In genomic region chr2:43218221-43218549, GRCh38 we compare ENCODE assay signal across 8 cellular contexts. TPM values are rescaled to one million over a fixed set of nuclear protein-coding genes. Genes with fewer than 3 reads are reported as not detected.
A peak's percentile ranks its signal among the peaks of the same experiment; 100 is the strongest.
DNase-seq lines count a peak whose midpoint lies in the region; ATAC-seq and TF ChIP-seq lines count a peak whose summit lies in the region.

No MANE protein-coding gene starts in this region.

- peaks cover 53 to 67% (median 59%) of the 10 kb centered on the region in 4 donors for H3K4me1 ChIP-seq in upper lobe of left lung

- H3K4me3 ChIP-seq in upper lobe of left lung: peak overlapping the region in 3 of 4 donors; percentile 35 to 85 (median 72)

- H3K27me3 ChIP-seq in upper lobe of left lung: no peaks in the 10 kb centered on the region

- no peak for TF ChIP-seq EP300 in upper lobe of left lung (IDR thresholded peaks at IDR 0.05)

- intact Hi-C loops in activated naive CD4-positive, alpha-beta T cell treated with anti-CD3 and anti-CD28 coated beads for 36 hours (cut with micrococcal nuclease): no loop called here

- DNase-seq in activated naive CD4-positive, alpha-beta T cell treated with anti-CD3 and anti-CD28 coated beads for 36 hours: no peak
- no peak for DNase-seq in activated naive CD4-positive, alpha-beta T cell (lab: John Stamatoyannopoulos, UW)
- no peak for DNase-seq in caudate nucleus (lab: John Stamatoyannopoulos, UW)
- no peak for DNase-seq in mesothelial cell of epicardium (ENCODE audit: low spot score in 2 of 2, unreplicated experiment in 2 of 2)
- no peak for DNase-seq in upper lobe of left lung
- DNase-seq in midbrain (lab: John Stamatoyannopoulos, UW): no peak
- no peak for DNase-seq in Kasumi-1 (lab: John Stamatoyannopoulos, UW)

- H3K27ac ChIP-seq in caudate nucleus (ENCODE audit: low read depth, low read length) (peak overlapping the region; percentile 67), upper lobe of left lung (peak overlapping the region; percentile 99 to 100 (median 99))

- H3K9me3 Mint-ChIP-seq in activated naive CD4-positive, alpha-beta T cell treated with anti-CD3 and anti-CD28 coated beads for 36 hours: no peaks in the 10 kb centered on the region
- H3K9me3 Mint-ChIP-seq in mesothelial cell of epicardium: no peaks in the 10 kb centered on the region

- TF ChIP-seq POLR2A in upper lobe of left lung (IDR thresholded peaks at IDR 0.05): no peak

- WGBS in upper lobe of left lung, 2 donors: 35 to 47% methylated on average over 9 of the region's 9 CpGs

- ATAC-seq in upper lobe of left lung (ENCODE audit: low FRiP score in 2 of 2) (no peak), HG03469 (IDR thresholded peaks at IDR 0.05; ENCODE audit: unreplicated experiment) (no peak)

- no peaks in the 10 kb centered on the region for H3K27me3 Mint-ChIP-seq in activated naive CD4-positive, alpha-beta T cell treated with anti-CD3 and anti-CD28 coated beads for 36 hours (ENCODE audit: low read depth)
- no peaks in the 10 kb centered on the region for H3K27me3 Mint-ChIP-seq in mesothelial cell of epicardium (ENCODE audit: low read depth)

- peak overlapping the region; percentile 16 for H3K4me3 Mint-ChIP-seq in activated naive CD4-positive, alpha-beta T cell treated with anti-CD3 and anti-CD28 coated beads for 36 hours
- H3K4me3 Mint-ChIP-seq in mesothelial cell of epicardium: peak overlapping the region; percentile 33

- TF ChIP-seq CTCF in mesothelial cell of epicardium (IDR thresholded peaks at IDR 0.05; ENCODE audit: unreplicated experiment): no peak
- no peak for TF ChIP-seq CTCF in upper lobe of left lung (IDR thresholded peaks at IDR 0.05)

- H3K9me3 ChIP-seq in upper lobe of left lung: no peaks in the 10 kb centered on the region

- CTCF ChIA-PET in activated naive CD4-positive, alpha-beta T cell treated with anti-CD3 and anti-CD28 coated beads for 36 hours (lab: Charles Lee): interaction anchor here (0.7 to 13.9 kb wide), 10 partner anchors 10 to 90 kb away, joined by 3 to 505 read pairs (median 4); partner anchors contain the start of gene ZFP36L2

- H3K27ac Mint-ChIP-seq in activated naive CD4-positive, alpha-beta T cell treated with anti-CD3 and anti-CD28 coated beads for 36 hours: peak overlapping the region; percentile 98
- H3K27ac Mint-ChIP-seq in mesothelial cell of epicardium: peak overlapping the region; percentile 98

- peaks cover 0 to 9% (median under 1%) of the 10 kb centered on the region in 4 donors for H3K36me3 ChIP-seq in upper lobe of left lung

- H3K4me1 Mint-ChIP-seq in activated naive CD4-positive, alpha-beta T cell treated with anti-CD3 and anti-CD28 coated beads for 36 hours (ENCODE audit: low read depth): peaks cover 47% of the 10 kb centered on the region
- peaks cover 55% of the 10 kb centered on the region for H3K4me1 Mint-ChIP-seq in mesothelial cell of epicardium

- peaks cover 17% of the 10 kb centered on the region for H3K36me3 Mint-ChIP-seq in activated naive CD4-positive, alpha-beta T cell treated with anti-CD3 and anti-CD28 coated beads for 36 hours (ENCODE audit: low read depth)
- H3K36me3 Mint-ChIP-seq in mesothelial cell of epicardium: peaks cover 4% of the 10 kb centered on the region

RNA-seq across cellular contexts. Expression of gene ZFP36L2, which starts 8.2 kb away (rescaled TPM):
- total RNA-seq in activated naive CD4-positive, alpha-beta T cell treated with anti-CD3 and anti-CD28 coated beads for 36 hours: 10 to 100 TPM; 37.3 to 38.4 TPM
- total RNA-seq in mesothelial cell of epicardium (93.6 to 100 TPM (median 98.3 TPM) in 3 replicates), upper lobe of left lung (100 to 1,000 TPM in 4 of 6 donors, 10 to 100 TPM in 2; 65.4 to 180 (median 127) TPM)
